ENCODE assay signal across 25 cellular contexts in the genomic region with DNA sequence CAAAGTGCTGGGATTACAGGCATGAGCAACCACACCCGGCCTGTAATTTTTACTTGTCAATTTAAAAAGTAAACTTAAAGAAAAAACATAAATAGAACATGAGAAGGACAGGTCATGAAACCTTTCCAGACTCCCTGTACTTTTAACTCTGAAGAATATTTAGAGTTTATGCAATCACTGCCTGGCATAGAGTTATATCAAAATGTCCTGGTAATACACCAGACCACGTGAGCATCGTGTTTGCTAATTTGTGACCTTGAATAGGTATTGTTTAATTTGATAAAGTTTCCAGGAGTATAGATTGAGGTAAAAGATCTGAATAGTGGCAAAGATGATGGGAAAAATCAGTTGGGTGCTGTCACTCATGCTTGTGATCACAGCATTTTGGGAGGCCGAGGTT.
A peak's percentile ranks its signal among the peaks of the same experiment; 100 is the strongest.
DNase-seq lines count a peak whose midpoint lies in the region; ATAC-seq, FAIRE-seq and TF ChIP-seq lines count a peak whose summit lies in the region.
"Had no signal": no experiment of that assay in that cellular context is flagged by ENCODE, and none has a peak within 500 bp of the region (broad histone marks: within the 10 kb centered on the region; RNA-seq: fewer than 3 reads in every experiment).

No MANE protein-coding gene starts in this region.

- H3K4me1 Mint-ChIP-seq in Caco-2 (ENCODE audit: low read depth, unreplicated experiment) (peaks cover 61% of the 10 kb centered on the region), endodermal cell (peaks cover 34% of the 10 kb centered on the region), nephron (peaks cover 64% of the 10 kb centered on the region)
- H3K4me1 Mint-ChIP-seq in activated T-cell treated with anti-CD3 and anti-CD28 coated beads, Interleukin-2, amount 50 U/mL, for 4 hours (ENCODE audit: low read depth): no peaks in the 10 kb centered on the region
- H3K4me1 Mint-ChIP-seq: CD14-positive monocyte; CD8-positive, alpha-beta memory T cell had no signal

- TF ChIP-seq CTCF in Caco-2 (IDR thresholded peaks at IDR 0.05; ENCODE audit: insufficient read depth in 1 of 2, low read depth in 1 of 2, low read length in 1 of 2, severe bottlenecking in 1 of 2, unreplicated experiment in 1 of 2) (no peak), endodermal cell (conservative IDR thresholded peaks at IDR 0.05) (no peak), nephron (IDR thresholded peaks at IDR 0.05; ENCODE audit: unreplicated experiment in 3 of 3) (no peak), pancreas (IDR thresholded peaks at IDR 0.05) (no peak), esophagus muscularis mucosa (IDR thresholded peaks at IDR 0.05) (no peak)

- H3K4me1 ChIP-seq in Caco-2: peaks cover 66% of the 10 kb centered on the region
- H3K4me1 ChIP-seq in endodermal cell (ENCODE audit: control insufficient read depth, insufficient read depth, low read length): no peaks in the 10 kb centered on the region
- H3K4me1 ChIP-seq in pancreas: peaks cover 4 to 7% (median 7%) of the 10 kb centered on the region in 3 donors
- H3K4me1 ChIP-seq in esophagus muscularis mucosa: peaks cover 0 to 25% (median 18%) of the 10 kb centered on the region in 4 donors

- peak overlapping the region; percentile 50 for H3K27ac Mint-ChIP-seq in Caco-2 (ENCODE audit: unreplicated experiment)
- no peak overlapping the region for H3K27ac Mint-ChIP-seq in endodermal cell
- peak overlapping the region in 2 of 3 experiments; percentile 48 to 69 for H3K27ac Mint-ChIP-seq in nephron
- H3K27ac Mint-ChIP-seq: CD4-positive, alpha-beta T cell; GM23338; H9 had no signal

- intact Hi-C loops in Caco-2 (cut with micrococcal nuclease; ENCODE audit: unreplicated experiment) (no loop called here), pancreas (cut with DNase I) (no loop called here), esophagus muscularis mucosa (cut with DNase I) (no loop called here)

- POLR2A ChIA-PET in Caco-2 (lab: Charles Lee): no interaction called here

- no peaks in the 10 kb centered on the region for H3K9me3 Mint-ChIP-seq in Caco-2 (ENCODE audit: unreplicated experiment)
- no peaks in the 10 kb centered on the region for H3K9me3 Mint-ChIP-seq in endodermal cell
- no peaks in the 10 kb centered on the region for H3K9me3 Mint-ChIP-seq in nephron
- H3K9me3 Mint-ChIP-seq in activated T-cell treated with anti-CD3 and anti-CD28 coated beads, Interleukin-2, amount 50 U/mL, for 4 hours: no peaks in the 10 kb centered on the region
- H3K9me3 Mint-ChIP-seq: CD4-positive, alpha-beta T cell; CD8-positive, alpha-beta memory T cell; GM23338; H9 had no signal

- DNase-seq in Caco-2: no peak
- peak; percentile 5 for DNase-seq in endodermal cell
- no peak for DNase-seq in pancreas
- DNase-seq in activated T-cell treated with anti-CD3 and anti-CD28 coated beads, Interleukin-2, amount 50 U/mL, for 4 hours: no peak
- no peak for DNase-seq in OCI-M2 (lab: John Stamatoyannopoulos, UW; ENCODE audit: unreplicated experiment)
- DNase-seq in esophagus muscularis mucosa (ENCODE audit: extremely low spot score): no peak
- DNase-seq: 8988T; ACHN; AML-193; BE2C; Calu3; CD4-positive, alpha-beta T cell; CD8-positive, alpha-beta memory T cell; DMS53; DMS79 treated with DMSO at 0.1 percent for 48 hours; GF-D8; H9 had no signal

- FAIRE-seq in pancreas (lab: Jason Lieb, UNC): no peak
- FAIRE-seq: A549, GM12891, GM18507 had no signal

- CTCF ChIA-PET in Caco-2 (lab: Charles Lee): no interaction called here

- H3K27me3 Mint-ChIP-seq in Caco-2 (ENCODE audit: insufficient read depth, unreplicated experiment): no peaks in the 10 kb centered on the region
- H3K27me3 Mint-ChIP-seq in endodermal cell (ENCODE audit: insufficient read depth): no peaks in the 10 kb centered on the region
- H3K27me3 Mint-ChIP-seq in nephron (ENCODE audit: low read depth): no peaks in the 10 kb centered on the region
- no peaks in the 10 kb centered on the region for H3K27me3 Mint-ChIP-seq in activated T-cell treated with anti-CD3 and anti-CD28 coated beads, Interleukin-2, amount 50 U/mL, for 4 hours (ENCODE audit: low read depth)

- peak in 3 of 4 donors; percentile 50 to 73 (median 54) for ATAC-seq in pancreas
- no peak for ATAC-seq in activated T-cell treated with anti-CD3 and anti-CD28 coated beads, Interleukin-2, amount 50 U/mL, for 4 hours
- ATAC-seq: A549, GM23338, HCT116 had no signal

- H3K4me3 Mint-ChIP-seq in Caco-2 (ENCODE audit: unreplicated experiment) (no peak overlapping the region), endodermal cell (no peak overlapping the region), nephron (no peak overlapping the region)
- no peak overlapping the region for H3K4me3 Mint-ChIP-seq in activated T-cell treated with anti-CD3 and anti-CD28 coated beads, Interleukin-2, amount 50 U/mL, for 4 hours
- H3K4me3 Mint-ChIP-seq: CD14-positive monocyte; CD4-positive, alpha-beta T cell; CD8-positive, alpha-beta memory T cell; GM23338; H9 had no signal

- no peak overlapping the region for H3K9ac ChIP-seq in endodermal cell (ENCODE audit: extremely low read depth, low read length, poor library complexity, severe bottlenecking)
- H3K9ac ChIP-seq: BLaER1 treated with 17β-estradiol and CSF1 and Interleukin-3, amounts not matched to agents 10 nM and 100 nM had no signal

- TF ChIP-seq POLR2A in esophagus muscularis mucosa (IDR thresholded peaks at IDR 0.05; ENCODE audit: low read depth): no peak

- H3K4me3 ChIP-seq in Caco-2 (ENCODE audit: low read depth, low read length) (no peak overlapping the region), endodermal cell (ENCODE audit: low read length) (no peak overlapping the region), pancreas (no peak overlapping the region), esophagus muscularis mucosa (no peak overlapping the region)
- H3K4me3 ChIP-seq: A549; BLaER1 treated with 17β-estradiol and CSF1 and Interleukin-3, amounts not matched to agents 10 nM and 100 nM; GM23338 had no signal

- BruUV-seq in Caco-2 (replicated peaks; lab: Mats Ljungman, UMichigan): no TSS peak

- H3K36me3 ChIP-seq in Caco-2 (ENCODE audit: control insufficient read depth, insufficient read depth, low read length) (no peaks in the 10 kb centered on the region), endodermal cell (ENCODE audit: control insufficient read depth, insufficient read depth, low read length) (peaks cover 10% of the 10 kb centered on the region), pancreas (no peaks in the 10 kb centered on the region), esophagus muscularis mucosa (no peaks in the 10 kb centered on the region)
- H3K36me3 ChIP-seq: BE2C had no signal

- TF ChIP-seq EP300 in esophagus muscularis mucosa (IDR thresholded peaks at IDR 0.05): no peak

- H3K27me3 ChIP-seq in Caco-2 (replicated peaks; ENCODE audit: control insufficient read depth, insufficient read depth, low read length): no peaks in the 10 kb centered on the region
- no peaks in the 10 kb centered on the region for H3K27me3 ChIP-seq in endodermal cell (ENCODE audit: control insufficient read depth, insufficient read depth, low read length, poor library complexity, severe bottlenecking)
- H3K27me3 ChIP-seq in pancreas: no peaks in the 10 kb centered on the region
- no peaks in the 10 kb centered on the region for H3K27me3 ChIP-seq in esophagus muscularis mucosa
- H3K27me3 ChIP-seq: BE2C; BLaER1 treated with 17β-estradiol and CSF1 and Interleukin-3, amounts not matched to agents 10 nM and 100 nM had no signal

- H3K36me3 Mint-ChIP-seq in Caco-2 (ENCODE audit: insufficient read depth, unreplicated experiment) (peaks cover 13% of the 10 kb centered on the region), endodermal cell (ENCODE audit: low read depth) (peaks cover 7% of the 10 kb centered on the region), nephron (ENCODE audit: low read depth) (no peaks in the 10 kb centered on the region)
- no peaks in the 10 kb centered on the region for H3K36me3 Mint-ChIP-seq in activated T-cell treated with anti-CD3 and anti-CD28 coated beads, Interleukin-2, amount 50 U/mL, for 4 hours (ENCODE audit: insufficient read depth)
- H3K36me3 Mint-ChIP-seq: CD14-positive monocyte; CD8-positive, alpha-beta memory T cell had no signal

- 94 to 95% methylated on average over 3 to 4 of the region's 4 CpGs for WGBS in endodermal cell (ENCODE audit: insufficient coverage in 1 of 2, insufficient read length in 1 of 2), 2 experiments
- 35 to 48% methylated on average over 4 of the region's 4 CpGs for WGBS in pancreas, 2 donors
- WGBS in esophagus muscularis mucosa: 89% methylated on average over 4 of the region's 4 CpGs

- H3K9me3 ChIP-seq in Caco-2 (no peaks in the 10 kb centered on the region), endodermal cell (ENCODE audit: control insufficient read depth, low read length) (no peaks in the 10 kb centered on the region), pancreas (no peaks in the 10 kb centered on the region), esophagus muscularis mucosa (no peaks in the 10 kb centered on the region)
- H3K9me3 ChIP-seq: A549; BE2C; BLaER1 treated with 17β-estradiol and CSF1 and Interleukin-3, amounts not matched to agents 10 nM and 100 nM had no signal

- H3K27ac ChIP-seq in endodermal cell (ENCODE audit: low read depth, low read length): no peak overlapping the region
- no peak overlapping the region for H3K27ac ChIP-seq in pancreas
- H3K27ac ChIP-seq in esophagus muscularis mucosa (replicated peaks in 1 of 4): no peak overlapping the region
- H3K27ac ChIP-seq: A549; BLaER1 treated with 17β-estradiol and CSF1 and Interleukin-3, amounts not matched to agents 10 nM and 100 nM had no signal

Comparison
In these comparisons a context has a peak if more than half of its experiments do, and no peak if none do; other contexts are left out.
1. ATAC-seq: peak in pancreas (3 of 4); none in activated T-cell treated with anti-CD3 and anti-CD28 coated beads, Interleukin-2, amount 50 U/mL, for 4 hours (0 of 2).